In genomic region chr1:62784509-62785365, GRCh38 we compare ENCODE assay signal across 9 cellular contexts. TPM values are rescaled to one million over a fixed set of nuclear protein-coding genes. Genes with fewer than 3 reads are reported as not detected.
DNase-seq lines count a peak whose midpoint lies in the region; ATAC-seq lines count a peak whose summit lies in the region.
"Had no signal": no experiment of that assay in that cellular context is flagged by ENCODE, and none has a peak within 500 bp of the region (broad histone marks: within the 10 kb centered on the region; RNA-seq: fewer than 3 reads in every experiment).

No MANE protein-coding gene starts in this region.

- POLR2A ChIA-PET in CD4-positive, alpha-beta memory T cell (lab: Charles Lee; ENCODE audit: partially characterized antibody) = interaction anchor here (0.9 to 1.4 kb wide), 3 partner anchors 349 to 867 kb away, joined by 3 to 8 read pairs (median 4); partner anchors contain the start of gene USP1

- peak overlapping the region; percentile 83 for H3K4me2 ChIP-seq in skeletal muscle satellite cell (ENCODE audit: low read length)

- peak overlapping the region; percentile 85 for H3K27ac ChIP-seq in CD4-positive, alpha-beta memory T cell (ENCODE audit: low read depth, low read length)

- intact Hi-C loops in CD4-positive, alpha-beta memory T cell (cut with micrococcal nuclease) = loop anchor here (1.0 to 5.0 kb wide), 2 partner anchors 348 to 1707 kb away; no protein-coding TSS in a partner anchor
- intact Hi-C loops in Right ventricle myocardium superior (cut with DNase I) = no loop called here

- no peaks in the 10 kb centered on the region for H3K9me3 ChIP-seq in CD4-positive, alpha-beta memory T cell (ENCODE audit: control insufficient read depth in 1 of 2, low read length in 2 of 2)
- H3K9me3 ChIP-seq in skeletal muscle satellite cell (replicated peaks; ENCODE audit: low read length) = no peaks in the 10 kb centered on the region

- H3K4me3 ChIP-seq in CD4-positive, alpha-beta memory T cell (ENCODE audit: low read length in 2 of 2) = peak overlapping the region; percentile 94 to 100
- H3K4me3 ChIP-seq in skeletal muscle satellite cell (ENCODE audit: low read length) = peak overlapping the region; percentile 78

- peak in 1 of 5 donors; percentile 4 for DNase-seq in CD4-positive, alpha-beta memory T cell
- peak; percentile 15 for DNase-seq in SKM-1 (lab: John Stamatoyannopoulos, UW; ENCODE audit: unreplicated experiment)
- DNase-seq in Right ventricle myocardium superior = no peak
- DNase-seq in T1000 (lab: John Stamatoyannopoulos, UW) = no peak

- peaks cover 14% of the 10 kb centered on the region for H3K4me1 ChIP-seq in CD4-positive, alpha-beta memory T cell (ENCODE audit: insufficient read depth, low read length)
- H3K4me1 ChIP-seq in skeletal muscle satellite cell (ENCODE audit: control insufficient read depth, insufficient read depth, low read length) = peaks cover 10% of the 10 kb centered on the region

- H3K36me3 ChIP-seq in CD4-positive, alpha-beta memory T cell (ENCODE audit: insufficient read depth, low read length) = no peaks in the 10 kb centered on the region
- H3K36me3 ChIP-seq in skeletal muscle satellite cell (ENCODE audit: insufficient read depth, low read length) = no peaks in the 10 kb centered on the region

- H3K27me3 Mint-ChIP-seq in CD4-positive, alpha-beta memory T cell = no peaks in the 10 kb centered on the region

- H3K36me3 Mint-ChIP-seq in CD4-positive, alpha-beta memory T cell = no peaks in the 10 kb centered on the region

- no peak overlapping the region for H3K4me3 Mint-ChIP-seq in CD4-positive, alpha-beta memory T cell
- H3K4me3 Mint-ChIP-seq: neural crest cell had no signal

- peak overlapping the region; percentile 86 for H3K9ac ChIP-seq in skeletal muscle satellite cell (ENCODE audit: low read depth, low read length)

- H3K4me1 Mint-ChIP-seq in CD4-positive, alpha-beta memory T cell = peaks cover 5 to 10% (median 7%) of the 10 kb centered on the region in 4 donors

- CTCF ChIA-PET in CD4-positive, alpha-beta memory T cell (lab: Charles Lee; ENCODE audit: partially characterized antibody) = no interaction called here

- H3K9me3 Mint-ChIP-seq in CD4-positive, alpha-beta memory T cell = no peaks in the 10 kb centered on the region
- H3K9me3 Mint-ChIP-seq: neural crest cell had no signal

- ATAC-seq in GM19043 (IDR thresholded peaks at IDR 0.05; ENCODE audit: low read depth, unreplicated experiment) = peak; percentile 14
- ATAC-seq in HG03196 (IDR thresholded peaks at IDR 0.05; ENCODE audit: unreplicated experiment) = peak; percentile 25
- peak; percentile 40 for ATAC-seq in Right ventricle myocardium superior (ENCODE audit: poor library complexity)
- no peak for ATAC-seq in HG02623 (IDR thresholded peaks at IDR 0.05; ENCODE audit: unreplicated experiment)

- H3K27ac Mint-ChIP-seq in CD4-positive, alpha-beta memory T cell = no peak overlapping the region

- H3K27me3 ChIP-seq in CD4-positive, alpha-beta memory T cell (ENCODE audit: insufficient read depth, low read length) = no peaks in the 10 kb centered on the region
- H3K27me3 ChIP-seq in skeletal muscle satellite cell (ENCODE audit: control insufficient read depth, insufficient read depth, low read length) = no peaks in the 10 kb centered on the region

RNA-seq across cellular contexts. Expression of gene ATG4C, which starts 0.8 kb away (rescaled TPM):
- 10 to 100 TPM; 11.7 to 15.2 TPM for total RNA-seq in CD4-positive, alpha-beta memory T cell
- 10 to 100 TPM; 13.5 to 15.8 TPM for polyA plus RNA-seq in CD4-positive, alpha-beta memory T cell
- total RNA-seq in Right ventricle myocardium superior = 11.5 TPM
- total RNA-seq in skeletal muscle satellite cell (2012; rRNA removed) = 4.8 and 12.7 TPM in 2 replicates
